ENCODE assay signal across 26 cellular contexts in the genomic region with DNA sequence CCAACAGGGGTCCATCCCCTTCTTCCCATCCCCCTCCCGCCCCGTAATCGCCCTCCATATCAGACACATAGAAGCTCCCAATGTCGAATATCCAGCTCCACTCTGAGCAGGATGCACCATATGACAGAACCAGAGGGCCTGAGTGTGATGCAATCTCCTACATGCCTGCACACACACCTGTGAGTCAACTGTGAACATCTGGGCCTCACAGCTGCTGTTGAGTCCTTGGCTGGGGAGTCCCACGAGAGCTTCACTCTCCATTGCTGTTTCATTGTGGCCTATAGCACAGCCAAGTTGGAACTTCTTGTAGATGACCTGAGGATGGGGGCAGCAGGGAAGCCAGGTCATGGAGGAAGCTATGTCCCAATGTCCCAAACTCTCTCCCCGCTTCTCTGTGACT. TPM values are rescaled to one million over a fixed set of nuclear protein-coding genes. Genes with fewer than 3 reads are reported as not detected.
DNase-seq lines count a peak whose midpoint lies in the region; ATAC-seq and TF ChIP-seq lines count a peak whose summit lies in the region.
"Had no signal": no experiment of that assay in that cellular context is flagged by ENCODE, and none has a peak within 500 bp of the region (broad histone marks: within the 10 kb centered on the region; RNA-seq: fewer than 3 reads in every experiment).

No MANE protein-coding gene starts in this region.

- H3K36me3 Mint-ChIP-seq in activated T-cell treated with anti-CD3 and anti-CD28 coated beads, Interleukin-2, amount 50 U/mL, for 72 hours (ENCODE audit: insufficient read depth in 2 of 2): peaks cover 19 to 28% of the 10 kb centered on the region in 2 donors
- H3K36me3 Mint-ChIP-seq in activated T-cell treated with anti-CD3 and anti-CD28 coated beads, Interleukin-2, amount 50 U/mL, for 4 hours (ENCODE audit: insufficient read depth): peaks cover 37% of the 10 kb centered on the region
- H3K36me3 Mint-ChIP-seq in activated naive CD8-positive, alpha-beta T cell treated with anti-CD3 and anti-CD28 coated beads for 36 hours: peaks cover 58% of the 10 kb centered on the region

- in situ Hi-C loops in GM13977 (cut with MboI; ENCODE audit: low pct_unique_long_range_greater_than_20kb, low sequenced_read_pairs, unreplicated experiment): no loop called here

- no peak for TF ChIP-seq CTCF in GM13977 (IDR thresholded peaks at IDR 0.05; ENCODE audit: extremely low read depth, insufficient read depth, missing control alignments)

- H3K27ac Mint-ChIP-seq in activated T-cell treated with anti-CD3 and anti-CD28 coated beads, Interleukin-2, amount 50 U/mL, for 72 hours: peak overlapping the region; percentile 79
- peak overlapping the region; percentile 29 for H3K27ac Mint-ChIP-seq in activated naive CD8-positive, alpha-beta T cell treated with anti-CD3 and anti-CD28 coated beads for 36 hours

- ATAC-seq in activated T-cell treated with anti-CD3 and anti-CD28 coated beads, Interleukin-2, amount 50 U/mL, for 72 hours (replicated peaks in 1 of 2): peak; percentile 95 to 96
- no peak for ATAC-seq in activated T-cell treated with anti-CD3 and anti-CD28 coated beads, Interleukin-2, amount 50 U/mL, for 4 hours
- ATAC-seq in HG02678 (IDR thresholded peaks at IDR 0.05; ENCODE audit: unreplicated experiment): no peak
- ATAC-seq: left lobe of liver had no signal

- H3K4me1 Mint-ChIP-seq in activated T-cell treated with anti-CD3 and anti-CD28 coated beads, Interleukin-2, amount 50 U/mL, for 72 hours (ENCODE audit: low read depth): peaks cover 58% of the 10 kb centered on the region
- peaks cover 17% of the 10 kb centered on the region for H3K4me1 Mint-ChIP-seq in activated T-cell treated with anti-CD3 and anti-CD28 coated beads, Interleukin-2, amount 50 U/mL, for 4 hours (ENCODE audit: low read depth)
- H3K4me1 Mint-ChIP-seq in activated naive CD8-positive, alpha-beta T cell treated with anti-CD3 and anti-CD28 coated beads for 36 hours: peaks cover 21% of the 10 kb centered on the region

- H3K4me3 Mint-ChIP-seq in activated T-cell treated with anti-CD3 and anti-CD28 coated beads, Interleukin-2, amount 50 U/mL, for 72 hours: peak overlapping the region; percentile 20 to 22
- H3K4me3 Mint-ChIP-seq in activated T-cell treated with anti-CD3 and anti-CD28 coated beads, Interleukin-2, amount 50 U/mL, for 4 hours: no peak overlapping the region
- H3K4me3 Mint-ChIP-seq in activated naive CD8-positive, alpha-beta T cell treated with anti-CD3 and anti-CD28 coated beads for 36 hours: no peak overlapping the region
- H3K4me3 Mint-ChIP-seq: CD4-positive, alpha-beta memory T cell; H9 had no signal

- H3K27me3 Mint-ChIP-seq in activated T-cell treated with anti-CD3 and anti-CD28 coated beads, Interleukin-2, amount 50 U/mL, for 72 hours (ENCODE audit: low read depth): no peaks in the 10 kb centered on the region
- no peaks in the 10 kb centered on the region for H3K27me3 Mint-ChIP-seq in activated T-cell treated with anti-CD3 and anti-CD28 coated beads, Interleukin-2, amount 50 U/mL, for 4 hours (ENCODE audit: low read depth)
- no peaks in the 10 kb centered on the region for H3K27me3 Mint-ChIP-seq in activated naive CD8-positive, alpha-beta T cell treated with anti-CD3 and anti-CD28 coated beads for 36 hours
- H3K27me3 Mint-ChIP-seq: CD4-positive, alpha-beta memory T cell had no signal

- no peaks in the 10 kb centered on the region for H3K9me3 Mint-ChIP-seq in activated T-cell treated with anti-CD3 and anti-CD28 coated beads, Interleukin-2, amount 50 U/mL, for 72 hours
- H3K9me3 Mint-ChIP-seq in activated T-cell treated with anti-CD3 and anti-CD28 coated beads, Interleukin-2, amount 50 U/mL, for 4 hours: no peaks in the 10 kb centered on the region
- no peaks in the 10 kb centered on the region for H3K9me3 Mint-ChIP-seq in activated naive CD8-positive, alpha-beta T cell treated with anti-CD3 and anti-CD28 coated beads for 36 hours
- H3K9me3 Mint-ChIP-seq: CD4-positive, alpha-beta memory T cell had no signal

- peak; percentile 37 to 63 for DNase-seq in activated T-cell treated with anti-CD3 and anti-CD28 coated beads, Interleukin-2, amount 50 U/mL, for 72 hours
- no peak for DNase-seq in activated T-cell treated with anti-CD3 and anti-CD28 coated beads, Interleukin-2, amount 50 U/mL, for 4 hours
- DNase-seq in GM13977 (ENCODE audit: low spot score) (peak; percentile 7), islet precursor cell (peak; percentile 40), cerebellum (ENCODE audit: low spot score) (no peak), NCI-H1092 (lab: John Stamatoyannopoulos, UW) (no peak)
- DNase-seq in activated naive CD8-positive, alpha-beta T cell treated with anti-CD3 and anti-CD28 coated beads for 36 hours: no peak
- DNase-seq: activated effector memory CD4-positive, alpha-beta T cell treated with Interleukin-2 at 50 U/mL for 16 hours; aorta; CD4-positive, alpha-beta memory T cell; DMS53; effector CD4-positive, alpha-beta T cell; GF-D8; glutamatergic neuron; H9; KG1; NCI-H1048; NCI-H2029 treated with DMSO at 0.1 percent for 48 hours; NCI-H446; stimulated activated naive CD4-positive, alpha-beta T cell; thyroid gland had no signal

RNA-seq across cellular contexts. Expression of gene SLC38A5, which starts 8.2 kb away (rescaled TPM):
- 10 to 100 TPM; 64.8 to 78.8 TPM for total RNA-seq in activated T-cell treated with anti-CD3 and anti-CD28 coated beads, Interleukin-2, amount 50 U/mL, for 72 hours
- 100 to 1,000 TPM; 247 to 282 (median 271) TPM for total RNA-seq in activated T-cell treated with anti-CD3 and anti-CD28 coated beads, Interleukin-2, amount 50 U/mL, for 4 hours
- total RNA-seq in activated naive CD8-positive, alpha-beta T cell treated with anti-CD3 and anti-CD28 coated beads for 36 hours: 100 to 1,000 TPM; 146 to 156 TPM
- 24.7 TPM for total RNA-seq in cerebellum

RNA-seq across cellular contexts. Expression of gene FTSJ1, which starts 14.2 kb away (rescaled TPM):
- total RNA-seq in activated T-cell treated with anti-CD3 and anti-CD28 coated beads, Interleukin-2, amount 50 U/mL, for 72 hours: 10 to 100 TPM; 64.3 to 68.7 TPM
- 100 to 1,000 TPM; 130 to 147 (median 134) TPM for total RNA-seq in activated T-cell treated with anti-CD3 and anti-CD28 coated beads, Interleukin-2, amount 50 U/mL, for 4 hours
- 10 to 100 TPM; 98.7 to 98.8 TPM for total RNA-seq in activated naive CD8-positive, alpha-beta T cell treated with anti-CD3 and anti-CD28 coated beads for 36 hours
- total RNA-seq in cerebellum: 24.0 TPM

RNA-seq across cellular contexts. Expression of gene PORCN, which starts 47.0 kb away (rescaled TPM):
- total RNA-seq in activated T-cell treated with anti-CD3 and anti-CD28 coated beads, Interleukin-2, amount 50 U/mL, for 72 hours: 10 to 100 TPM; 19.4 to 20.3 TPM
- total RNA-seq in activated T-cell treated with anti-CD3 and anti-CD28 coated beads, Interleukin-2, amount 50 U/mL, for 4 hours: 1 to 10 TPM; 7.5 to 10.0 (median 9.4) TPM
- 10 to 100 TPM; 11.0 to 11.9 TPM for total RNA-seq in activated naive CD8-positive, alpha-beta T cell treated with anti-CD3 and anti-CD28 coated beads for 36 hours
- 9.4 TPM for total RNA-seq in cerebellum

RNA-seq across cellular contexts. Expression of gene SSX4B, which starts 50.1 kb away (rescaled TPM):
- not detected for total RNA-seq in activated T-cell treated with anti-CD3 and anti-CD28 coated beads, Interleukin-2, amount 50 U/mL, for 72 hours
- not detected for total RNA-seq in activated T-cell treated with anti-CD3 and anti-CD28 coated beads, Interleukin-2, amount 50 U/mL, for 4 hours
- total RNA-seq in activated naive CD8-positive, alpha-beta T cell treated with anti-CD3 and anti-CD28 coated beads for 36 hours: not detected
- total RNA-seq in cerebellum: not detected
- total RNA-seq: activated CD8-positive, alpha-beta memory T cell treated with anti-CD3 and anti-CD28 coated beads for 36 hours; aorta; CD4-positive, alpha-beta memory T cell; H9; left lobe of liver; posterior vena cava; T-helper 2 cell treated with Interferon-gamma antibody and Interleukin-4, amounts not matched to agents 100 ng/mL and 5 ng/mL, for 36 hours; thyroid gland had no signal

RNA-seq across cellular contexts. Expression of gene EBP, which starts 59.8 kb away (rescaled TPM):
- 100 to 1,000 TPM; 112 to 113 TPM for total RNA-seq in activated T-cell treated with anti-CD3 and anti-CD28 coated beads, Interleukin-2, amount 50 U/mL, for 72 hours
- total RNA-seq in activated T-cell treated with anti-CD3 and anti-CD28 coated beads, Interleukin-2, amount 50 U/mL, for 4 hours: 100 to 1,000 TPM in 2 of 3 donors, 10 to 100 TPM in 1; 87.0 to 113 (median 106) TPM
- total RNA-seq in activated naive CD8-positive, alpha-beta T cell treated with anti-CD3 and anti-CD28 coated beads for 36 hours: 100 to 1,000 TPM; 165 to 169 TPM
- 19.9 TPM for total RNA-seq in cerebellum

Comparison
In these comparisons a context has a peak if more than half of its experiments do, and no peak if none do; other contexts are left out.
1. ATAC-seq: peak in activated T-cell treated with anti-CD3 and anti-CD28 coated beads, Interleukin-2, amount 50 U/mL, for 72 hours (2 of 2); none in activated T-cell treated with anti-CD3 and anti-CD28 coated beads, Interleukin-2, amount 50 U/mL, for 4 hours (0 of 2) and HG02678 (single experiment).
2. DNase-seq: peak in activated T-cell treated with anti-CD3 and anti-CD28 coated beads, Interleukin-2, amount 50 U/mL, for 72 hours (2 of 2), GM13977 (single experiment) and islet precursor cell (single experiment); none in activated T-cell treated with anti-CD3 and anti-CD28 coated beads, Interleukin-2, amount 50 U/mL, for 4 hours (single experiment), activated naive CD8-positive, alpha-beta T cell treated with anti-CD3 and anti-CD28 coated beads for 36 hours (single experiment), cerebellum (single experiment) and NCI-H1092 (single experiment).
3. H3K4me3 Mint-ChIP-seq: peak in activated T-cell treated with anti-CD3 and anti-CD28 coated beads, Interleukin-2, amount 50 U/mL, for 72 hours (2 of 2); none in activated T-cell treated with anti-CD3 and anti-CD28 coated beads, Interleukin-2, amount 50 U/mL, for 4 hours (single experiment) and activated naive CD8-positive, alpha-beta T cell treated with anti-CD3 and anti-CD28 coated beads for 36 hours (single experiment).